ENCODE assay signal across 13 cellular contexts in genomic region chr7:6306471-6306870, GRCh38. TPM values are rescaled to one million over a fixed set of nuclear protein-coding genes. Genes with fewer than 3 reads are reported as not detected.
DNase-seq lines count a peak whose midpoint lies in the region; ATAC-seq, FAIRE-seq and TF ChIP-seq lines count a peak whose summit lies in the region.
"Had no signal": no experiment of that assay in that cellular context is flagged by ENCODE, and none has a peak within 500 bp of the region (broad histone marks: within the 10 kb centered on the region; RNA-seq: fewer than 3 reads in every experiment).

No MANE protein-coding gene starts in this region.

- H3K4me2 ChIP-seq in GM23248 (ENCODE audit: unreplicated experiment): peak overlapping the region; percentile 30

- no peak for TF ChIP-seq POLR2A in testis (IDR thresholded peaks at IDR 0.05)

- no peaks in the 10 kb centered on the region for H4K20me1 ChIP-seq in GM23248 (ENCODE audit: insufficient read depth)

- H3K27ac ChIP-seq in GM23248 (no peak overlapping the region), testis (no peak overlapping the region)

- TF ChIP-seq CTCF in bronchial epithelial cell (IDR thresholded peaks at IDR 0.05; ENCODE audit: insufficient read depth, low read length, severe bottlenecking) (no peak), testis (IDR thresholded peaks at IDR 0.05) (no peak)

- no peaks in the 10 kb centered on the region for H3K27me3 ChIP-seq in GM23248 (replicated peaks; ENCODE audit: insufficient read depth)
- H3K27me3 ChIP-seq in bronchial epithelial cell (ENCODE audit: control insufficient read depth, insufficient read depth, low read length): no peaks in the 10 kb centered on the region
- H3K27me3 ChIP-seq in testis: no peaks in the 10 kb centered on the region

- in situ Hi-C loops in GM23248 (cut with MboI): no loop called here

- H3F3A ChIP-seq in GM23248 (ENCODE audit: insufficient read depth): no peaks in the 10 kb centered on the region

- H3K9me3 ChIP-seq in GM23248 (ENCODE audit: low read depth) (no peaks in the 10 kb centered on the region), testis (no peaks in the 10 kb centered on the region)

- intact Hi-C loops in testis (cut with DNase I; ENCODE audit: low total_unique reads): no loop called here

- DNase-seq in GM23248 (peak; percentile 75), NCI-H226 (peak; percentile 93), bronchial epithelial cell (ENCODE audit: low read depth) (peak; percentile 88), myocyte (ENCODE audit: low read depth) (peak; percentile 57), testis (no peak)
- DNase-seq: GDM1, glutamatergic neuron, mesendoderm, NCI-H2227 treated with DMSO at 0.1 percent for 48 hours, retina had no signal

- no peaks in the 10 kb centered on the region for H3K79me2 ChIP-seq in GM23248 (ENCODE audit: insufficient read depth)

- H3K36me3 ChIP-seq in GM23248 (ENCODE audit: low read depth) (no peaks in the 10 kb centered on the region), bronchial epithelial cell (ENCODE audit: control insufficient read depth, insufficient read depth, low read length) (no peaks in the 10 kb centered on the region), testis (ENCODE audit: low read depth, missing control alignments) (no peaks in the 10 kb centered on the region)

- no peaks in the 10 kb centered on the region for H3K9me2 ChIP-seq in GM23248 (ENCODE audit: insufficient read depth)

- ATAC-seq in HG02970 (IDR thresholded peaks at IDR 0.05; ENCODE audit: low FRiP score, unreplicated experiment): no peak
- no peak for ATAC-seq in HG02938 (IDR thresholded peaks at IDR 0.05; ENCODE audit: unreplicated experiment)
- ATAC-seq in HG02763 (IDR thresholded peaks at IDR 0.05; ENCODE audit: unreplicated experiment): no peak

- H2AFZ ChIP-seq in GM23248: no peak overlapping the region

- WGBS in GM23248 (ENCODE audit: low coverage in 1 of 2, low lambda C conversion rate in 2 of 2, missing lambda C conversion rate in 2 of 2), 2 experiments: 41 to 50% methylated on average over 3 of the region's 3 CpGs
- WGBS in testis, 2 donors: 80 to 84% methylated on average over 3 of the region's 3 CpGs

- H3K9ac ChIP-seq in GM23248: no peak overlapping the region

- no peak overlapping the region for H3K4me3 ChIP-seq in GM23248
- H3K4me3 ChIP-seq in bronchial epithelial cell (ENCODE audit: low read depth, low read length): no peak overlapping the region
- no peak overlapping the region for H3K4me3 ChIP-seq in testis

- H3K4me1 ChIP-seq in GM23248 (ENCODE audit: insufficient read depth) (peaks cover 23% of the 10 kb centered on the region), testis (no peaks in the 10 kb centered on the region)

- FAIRE-seq in bronchial epithelial cell (lab: Jason Lieb, UNC): no peak

RNA-seq across cellular contexts. Expression of gene CYTH3, which starts 34.0 kb away (rescaled TPM):
- 45.5 and 47.1 TPM in 2 replicates for total RNA-seq in GM23248 (2014; rRNA removed; shearing (Covaris generic))
- polyA plus RNA-seq in GM23248 (2016; fragmentation: Nextera tagmentation; extraction: Ambion mirVana) (33.3 and 34.2 TPM in 2 replicates), testis (ENCODE audit: insufficient read depth, low read depth, low replicate concordance) (49.3 TPM)
- total RNA-seq in bronchial epithelial cell (9.9 and 11.6 TPM in 2 replicates), myocyte (27.4 and 58.6 TPM in 2 replicates), testis (10 to 100 TPM; 65.5 to 82.2 TPM)
- 88.7 TPM for polyA plus RNA-seq in myocyte (2012)

RNA-seq across cellular contexts. Expression of gene FAM220A, which starts 42.3 kb away (rescaled TPM):
- total RNA-seq in GM23248 (2014; rRNA removed; shearing (Covaris generic)): 18.0 and 23.7 TPM in 2 replicates
- polyA plus RNA-seq in GM23248 (2016; fragmentation: Nextera tagmentation; extraction: Ambion mirVana) (21.0 and 21.1 TPM in 2 replicates), testis (ENCODE audit: insufficient read depth, low read depth, low replicate concordance) (142 TPM)
- total RNA-seq in bronchial epithelial cell (31.6 and 42.5 TPM in 2 replicates), myocyte (25.2 and 42.1 TPM in 2 replicates), testis (100 to 1,000 TPM in 1 of 2 donors, 10 to 100 TPM in 1; 59.5 to 124 TPM)
- polyA plus RNA-seq in myocyte (2012): 22.0 TPM
